Comparison of ENCODE assay signal across 10 cellular contexts in the genomic region with DNA sequence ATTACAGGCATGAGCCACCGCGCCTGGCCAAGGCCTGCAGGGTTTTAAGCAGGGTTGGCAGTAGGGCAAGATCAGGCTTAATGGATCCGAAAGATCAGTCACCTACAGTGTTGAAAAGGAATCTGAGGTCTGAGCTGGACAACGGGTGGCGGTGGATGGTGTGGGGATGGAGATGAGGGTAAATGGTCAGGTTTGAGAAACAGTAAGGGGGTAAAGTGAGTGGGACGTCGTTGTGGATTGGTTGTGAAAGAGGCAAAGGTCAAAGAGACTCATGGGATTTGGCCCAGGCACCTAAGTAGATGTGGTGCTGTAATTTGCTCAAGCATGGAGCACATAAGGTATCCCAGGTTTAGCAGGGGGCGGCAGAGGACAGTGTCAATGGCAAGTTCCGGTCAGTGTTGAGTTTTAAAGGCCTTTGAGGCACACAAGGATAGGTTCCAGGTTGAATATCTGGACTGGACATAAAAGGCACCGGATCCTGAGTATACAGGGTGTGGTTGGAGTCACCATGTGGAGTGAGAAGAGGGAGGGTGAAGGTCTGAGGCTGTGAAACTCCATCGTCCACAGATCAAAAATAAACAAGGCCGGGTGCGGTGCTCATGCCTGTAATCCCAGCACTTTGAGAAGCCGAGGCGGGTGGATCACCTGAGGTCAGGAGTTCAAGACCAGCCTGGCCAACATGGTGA. TPM values are rescaled to one million over a fixed set of nuclear protein-coding genes. Genes with fewer than 3 reads are reported as not detected.
DNase-seq lines count a peak whose midpoint lies in the region; ATAC-seq and TF ChIP-seq lines count a peak whose summit lies in the region.
"Had no signal": no experiment of that assay in that cellular context is flagged by ENCODE, and none has a peak within 500 bp of the region (broad histone marks: within the 10 kb centered on the region; RNA-seq: fewer than 3 reads in every experiment).

No MANE protein-coding gene starts in this region.

- no peaks in the 10 kb centered on the region for H3K36me3 ChIP-seq in left lung

- no peaks in the 10 kb centered on the region for H3K9me3 ChIP-seq in left lung

- H3K9me3 Mint-ChIP-seq in activated T-cell treated with anti-CD3 and anti-CD28 coated beads, Interleukin-2, amount 50 U/mL, for 72 hours = no peaks in the 10 kb centered on the region
- H3K9me3 Mint-ChIP-seq in activated CD8-positive, alpha-beta T cell treated with anti-CD3 and anti-CD28 coated beads for 36 hours = no peaks in the 10 kb centered on the region
- no peaks in the 10 kb centered on the region for H3K9me3 Mint-ChIP-seq in stimulated activated naive CD8-positive, alpha-beta T cell treated with anti-CD3 and anti-CD28 coated beads, Interleukin-15, amount 100 ng/mL, for 72 hours

- no peak for ATAC-seq in activated T-cell treated with anti-CD3 and anti-CD28 coated beads, Interleukin-2, amount 50 U/mL, for 72 hours (replicated peaks in 1 of 2)
- no peak for ATAC-seq in activated CD8-positive, alpha-beta T cell treated with anti-CD3 and anti-CD28 coated beads for 36 hours
- ATAC-seq in left lung (peak; percentile 7), HG03469 (IDR thresholded peaks at IDR 0.05; ENCODE audit: unreplicated experiment) (no peak), GM18520 (IDR thresholded peaks at IDR 0.05; ENCODE audit: unreplicated experiment) (no peak)
- no peak for ATAC-seq in stimulated activated naive CD8-positive, alpha-beta T cell treated with anti-CD3 and anti-CD28 coated beads, Interleukin-15, amount 100 ng/mL, for 72 hours

- POLR2A ChIA-PET in activated CD8-positive, alpha-beta T cell treated with anti-CD3 and anti-CD28 coated beads for 36 hours (lab: Charles Lee) = interaction anchor here (1.0 to 1.3 kb wide), 2 partner anchors 8 to 74 kb away, joined by 4 read pairs; partner anchors contain the start of gene MRPL58

- H3K4me1 ChIP-seq in left lung = peaks cover 27 to 69% of the 10 kb centered on the region in 2 donors

- peak overlapping the region in 1 of 2 donors; percentile 71 for H3K4me3 ChIP-seq in left lung

- CTCF ChIA-PET in activated CD8-positive, alpha-beta T cell treated with anti-CD3 and anti-CD28 coated beads for 36 hours (lab: Charles Lee) = interaction anchor here (0.8 to 3.0 kb wide), 5 partner anchors 8 to 126 kb away, joined by 3 to 7 read pairs (median 3); no protein-coding TSS in a partner anchor

- TF ChIP-seq CTCF in activated CD8-positive, alpha-beta T cell treated with anti-CD3 and anti-CD28 coated beads for 36 hours (IDR thresholded peaks at IDR 0.05) = no peak
- TF ChIP-seq CTCF in left lung (IDR thresholded peaks at IDR 0.05) = no peak

- no peak overlapping the region for H3K27ac Mint-ChIP-seq in activated T-cell treated with anti-CD3 and anti-CD28 coated beads, Interleukin-2, amount 50 U/mL, for 72 hours
- no peak overlapping the region for H3K27ac Mint-ChIP-seq in activated CD8-positive, alpha-beta T cell treated with anti-CD3 and anti-CD28 coated beads for 36 hours
- peak overlapping the region in 1 of 2 donors; percentile 1 for H3K27ac Mint-ChIP-seq in stimulated activated naive CD8-positive, alpha-beta T cell treated with anti-CD3 and anti-CD28 coated beads, Interleukin-15, amount 100 ng/mL, for 72 hours

- peaks cover 56% of the 10 kb centered on the region for H3K4me1 Mint-ChIP-seq in activated T-cell treated with anti-CD3 and anti-CD28 coated beads, Interleukin-2, amount 50 U/mL, for 72 hours (ENCODE audit: low read depth)
- H3K4me1 Mint-ChIP-seq in activated CD8-positive, alpha-beta T cell treated with anti-CD3 and anti-CD28 coated beads for 36 hours (ENCODE audit: low read depth) = peaks cover 24% of the 10 kb centered on the region
- peaks cover 53% of the 10 kb centered on the region for H3K4me1 Mint-ChIP-seq in stimulated activated naive CD8-positive, alpha-beta T cell treated with anti-CD3 and anti-CD28 coated beads, Interleukin-15, amount 100 ng/mL, for 72 hours

- peak overlapping the region; percentile 55 to 78 for H3K4me3 Mint-ChIP-seq in activated T-cell treated with anti-CD3 and anti-CD28 coated beads, Interleukin-2, amount 50 U/mL, for 72 hours
- peak overlapping the region; percentile 22 for H3K4me3 Mint-ChIP-seq in activated CD8-positive, alpha-beta T cell treated with anti-CD3 and anti-CD28 coated beads for 36 hours
- peak overlapping the region; percentile 74 to 76 for H3K4me3 Mint-ChIP-seq in stimulated activated naive CD8-positive, alpha-beta T cell treated with anti-CD3 and anti-CD28 coated beads, Interleukin-15, amount 100 ng/mL, for 72 hours

- H3K27me3 Mint-ChIP-seq in activated T-cell treated with anti-CD3 and anti-CD28 coated beads, Interleukin-2, amount 50 U/mL, for 72 hours (ENCODE audit: low read depth) = no peaks in the 10 kb centered on the region
- H3K27me3 Mint-ChIP-seq in activated CD8-positive, alpha-beta T cell treated with anti-CD3 and anti-CD28 coated beads for 36 hours = no peaks in the 10 kb centered on the region
- H3K27me3 Mint-ChIP-seq in stimulated activated naive CD8-positive, alpha-beta T cell treated with anti-CD3 and anti-CD28 coated beads, Interleukin-15, amount 100 ng/mL, for 72 hours = peaks cover 9% of the 10 kb centered on the region

- no peaks in the 10 kb centered on the region for H3K27me3 ChIP-seq in left lung

- H3K27ac ChIP-seq in left lung = peak overlapping the region; percentile 96 to 98

- no peaks in the 10 kb centered on the region for H3K36me3 Mint-ChIP-seq in activated T-cell treated with anti-CD3 and anti-CD28 coated beads, Interleukin-2, amount 50 U/mL, for 72 hours (ENCODE audit: insufficient read depth in 2 of 2)
- no peaks in the 10 kb centered on the region for H3K36me3 Mint-ChIP-seq in activated CD8-positive, alpha-beta T cell treated with anti-CD3 and anti-CD28 coated beads for 36 hours (ENCODE audit: low read depth)

- intact Hi-C loops in activated CD8-positive, alpha-beta T cell treated with anti-CD3 and anti-CD28 coated beads for 36 hours (cut with micrococcal nuclease) = no loop called here
- intact Hi-C loops in left lung (cut with DNase I) = no loop called here

- no peak for DNase-seq in activated T-cell treated with anti-CD3 and anti-CD28 coated beads, Interleukin-2, amount 50 U/mL, for 72 hours
- no peak for DNase-seq in activated T-cell treated with anti-CD3 and anti-CD28 coated beads, Interleukin-2, amount 50 U/mL, for 1 hour
- no peak for DNase-seq in activated CD8-positive, alpha-beta T cell treated with anti-CD3 and anti-CD28 coated beads for 36 hours
- no peak for DNase-seq in left lung
- DNase-seq in stimulated activated naive CD8-positive, alpha-beta T cell treated with anti-CD3 and anti-CD28 coated beads, Interleukin-15, amount 100 ng/mL, for 72 hours = no peak
- DNase-seq in stimulated activated CD8-positive, alpha-beta memory T cell treated with anti-CD3 and anti-CD28 coated beads, Interleukin-4, amount 100 ng/mL, for 48 hours = no peak
- DNase-seq: NCI-H2081, RPMI8226 had no signal

RNA-seq across cellular contexts. Expression of gene SLC16A5, which starts 1.1 kb away (rescaled TPM):
- 1 to 10 TPM; 7.5 to 9.8 TPM for total RNA-seq in activated T-cell treated with anti-CD3 and anti-CD28 coated beads, Interleukin-2, amount 50 U/mL, for 72 hours
- total RNA-seq in activated CD8-positive, alpha-beta T cell treated with anti-CD3 and anti-CD28 coated beads for 36 hours = 1 to 10 TPM; 2.0 to 2.8 TPM
- 10 to 100 TPM; 36.8 to 45.1 TPM for total RNA-seq in left lung

RNA-seq across cellular contexts. Expression of gene ARMC7, which starts 23.1 kb away (rescaled TPM):
- 10 to 100 TPM; 10.6 to 12.9 TPM for total RNA-seq in activated T-cell treated with anti-CD3 and anti-CD28 coated beads, Interleukin-2, amount 50 U/mL, for 72 hours
- 1 to 10 TPM; 5.4 TPM for total RNA-seq in activated CD8-positive, alpha-beta T cell treated with anti-CD3 and anti-CD28 coated beads for 36 hours
- total RNA-seq in left lung = 10 to 100 TPM; 18.3 to 19.3 TPM

RNA-seq across cellular contexts. Expression of gene KCTD2, which starts 39.6 kb away (rescaled TPM):
- 10 to 100 TPM; 21.4 to 24.1 TPM for total RNA-seq in activated T-cell treated with anti-CD3 and anti-CD28 coated beads, Interleukin-2, amount 50 U/mL, for 72 hours
- 10 to 100 TPM; 10.5 to 11.4 TPM for total RNA-seq in activated CD8-positive, alpha-beta T cell treated with anti-CD3 and anti-CD28 coated beads for 36 hours
- 10 to 100 TPM; 20.6 to 20.8 TPM for total RNA-seq in left lung

RNA-seq across cellular contexts. Expression of gene ATP5PD, which starts 39.9 kb away (rescaled TPM):
- total RNA-seq in activated T-cell treated with anti-CD3 and anti-CD28 coated beads, Interleukin-2, amount 50 U/mL, for 72 hours = 100 to 1,000 TPM; 125 to 147 TPM
- total RNA-seq in activated CD8-positive, alpha-beta T cell treated with anti-CD3 and anti-CD28 coated beads for 36 hours = 100 to 1,000 TPM; 177 to 183 TPM
- 100 to 1,000 TPM; 203 to 215 TPM for total RNA-seq in left lung

RNA-seq across cellular contexts. Expression of gene NT5C, which starts 44.9 kb away (rescaled TPM):
- 10 to 100 TPM; 56.5 to 65.9 TPM for total RNA-seq in activated T-cell treated with anti-CD3 and anti-CD28 coated beads, Interleukin-2, amount 50 U/mL, for 72 hours
- total RNA-seq in activated CD8-positive, alpha-beta T cell treated with anti-CD3 and anti-CD28 coated beads for 36 hours = 10 to 100 TPM; 66.1 to 68.1 TPM
- total RNA-seq in left lung = 10 to 100 TPM; 26.0 to 39.9 TPM

Comparison
In these comparisons a context has a peak if more than half of its experiments do, and no peak if none do; other contexts are left out.
1. H3K4me3 Mint-ChIP-seq: peak in every context shown above with its lines; median percentile 75 in stimulated activated naive CD8-positive, alpha-beta T cell treated with anti-CD3 and anti-CD28 coated beads, Interleukin-15, amount 100 ng/mL, for 72 hours; 66 in activated T-cell treated with anti-CD3 and anti-CD28 coated beads, Interleukin-2, amount 50 U/mL, for 72 hours; 22 in activated CD8-positive, alpha-beta T cell treated with anti-CD3 and anti-CD28 coated beads for 36 hours.